Comparison of ENCODE assay signal across 1 cellular context in the genomic region with DNA sequence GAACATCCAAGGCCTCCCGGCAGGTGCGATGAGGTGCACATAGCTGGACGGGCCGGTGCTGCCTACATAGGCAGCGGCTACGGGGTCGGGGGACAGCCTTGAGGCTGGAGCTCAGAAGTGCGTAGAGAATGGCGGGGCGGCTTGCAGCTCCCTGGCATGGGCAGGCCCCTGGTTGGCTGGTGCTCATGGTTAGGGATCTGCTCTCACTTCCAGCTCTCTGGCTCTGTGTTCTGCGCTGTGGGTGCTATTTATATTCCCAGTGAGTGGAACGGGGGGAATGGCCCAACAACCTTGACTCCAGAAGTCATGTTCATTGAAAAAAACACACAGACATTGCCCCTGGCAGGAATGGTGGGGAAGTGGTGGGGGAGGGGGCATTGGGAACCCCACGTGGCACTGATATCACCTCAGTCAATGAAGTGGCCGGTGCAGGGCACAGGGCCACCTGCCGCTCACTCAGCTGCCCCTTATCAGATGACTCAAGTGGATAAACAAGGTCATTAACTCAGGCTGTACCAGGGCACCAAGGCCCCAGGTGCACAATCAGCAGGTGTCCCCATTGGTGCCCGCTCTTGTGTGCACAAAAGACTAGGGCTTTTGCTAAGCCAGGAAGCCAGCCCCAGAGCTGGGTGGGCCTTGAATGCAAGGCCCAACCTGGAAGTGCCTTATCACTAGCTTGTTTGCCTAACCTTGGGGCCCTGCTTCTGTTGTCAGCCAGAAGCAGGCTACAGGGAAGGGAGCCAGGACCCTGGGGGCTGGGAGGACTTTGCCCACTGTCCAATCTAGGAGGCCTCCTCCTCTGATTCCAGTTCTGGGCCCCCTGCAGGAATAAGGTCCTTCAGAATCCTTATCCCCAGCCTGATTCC.
A peak's percentile ranks its signal among the peaks of the same experiment; 100 is the strongest.
TF ChIP-seq lines count a peak whose summit lies in the region.

Gene NR0B2 (minus strand): TSS at position 222 of the 866 bp plus-strand sequence. CDS start 35 bp downstream, at position 187.

TF ChIP-seq in HepG2, 621 proteins besides CTCF, POLR2A, EP300 and RAD21 (continued from another document and continues in another):
- peak; percentile 98 for TF ChIP-seq ZBTB7A (CRISPR knock-in tag; IDR thresholded peaks at IDR 0.05)
- no peak; the same call in 1 of the 2 replicates for TF ChIP-seq KIAA2018 (CRISPR knock-in tag; IDR thresholded peaks at IDR 0.05; ENCODE audit: borderline replicate concordance)
- TF ChIP-seq KMT2A (CRISPR knock-in tag; IDR thresholded peaks at IDR 0.05) = no peak; the same call in 1 of the 2 replicates
- TF ChIP-seq ZNF615 (CRISPR knock-in tag; IDR thresholded peaks at IDR 0.05; ENCODE audit: borderline replicate concordance) = no peak; the same call in 1 of the 2 replicates
- TF ChIP-seq KLF6 (CRISPR knock-in tag; IDR thresholded peaks at IDR 0.05) = peak; percentile 87
- TF ChIP-seq NPAS2 (CRISPR knock-in tag; IDR thresholded peaks at IDR 0.05; ENCODE audit: borderline replicate concordance) = no peak
- TF ChIP-seq MIER3 (CRISPR knock-in tag; IDR thresholded peaks at IDR 0.05; ENCODE audit: borderline replicate concordance) = peak; percentile 96
- TF ChIP-seq SP5 (CRISPR knock-in tag; IDR thresholded peaks at IDR 0.05; ENCODE audit: borderline replicate concordance, low read depth) = peak; percentile 81
- peak; percentile 56 to 68; a peak in 2 of 4 replicates for TF ChIP-seq HMGXB4 (CRISPR knock-in tag; IDR thresholded peaks at IDR 0.05; ENCODE audit: borderline replicate concordance in 1 of 2, low read depth in 1 of 2)
- TF ChIP-seq ZBTB25 (CRISPR knock-in tag; IDR thresholded peaks at IDR 0.05) = no peak; the same call in 1 of the 2 replicates
- TF ChIP-seq, protein P1, sequence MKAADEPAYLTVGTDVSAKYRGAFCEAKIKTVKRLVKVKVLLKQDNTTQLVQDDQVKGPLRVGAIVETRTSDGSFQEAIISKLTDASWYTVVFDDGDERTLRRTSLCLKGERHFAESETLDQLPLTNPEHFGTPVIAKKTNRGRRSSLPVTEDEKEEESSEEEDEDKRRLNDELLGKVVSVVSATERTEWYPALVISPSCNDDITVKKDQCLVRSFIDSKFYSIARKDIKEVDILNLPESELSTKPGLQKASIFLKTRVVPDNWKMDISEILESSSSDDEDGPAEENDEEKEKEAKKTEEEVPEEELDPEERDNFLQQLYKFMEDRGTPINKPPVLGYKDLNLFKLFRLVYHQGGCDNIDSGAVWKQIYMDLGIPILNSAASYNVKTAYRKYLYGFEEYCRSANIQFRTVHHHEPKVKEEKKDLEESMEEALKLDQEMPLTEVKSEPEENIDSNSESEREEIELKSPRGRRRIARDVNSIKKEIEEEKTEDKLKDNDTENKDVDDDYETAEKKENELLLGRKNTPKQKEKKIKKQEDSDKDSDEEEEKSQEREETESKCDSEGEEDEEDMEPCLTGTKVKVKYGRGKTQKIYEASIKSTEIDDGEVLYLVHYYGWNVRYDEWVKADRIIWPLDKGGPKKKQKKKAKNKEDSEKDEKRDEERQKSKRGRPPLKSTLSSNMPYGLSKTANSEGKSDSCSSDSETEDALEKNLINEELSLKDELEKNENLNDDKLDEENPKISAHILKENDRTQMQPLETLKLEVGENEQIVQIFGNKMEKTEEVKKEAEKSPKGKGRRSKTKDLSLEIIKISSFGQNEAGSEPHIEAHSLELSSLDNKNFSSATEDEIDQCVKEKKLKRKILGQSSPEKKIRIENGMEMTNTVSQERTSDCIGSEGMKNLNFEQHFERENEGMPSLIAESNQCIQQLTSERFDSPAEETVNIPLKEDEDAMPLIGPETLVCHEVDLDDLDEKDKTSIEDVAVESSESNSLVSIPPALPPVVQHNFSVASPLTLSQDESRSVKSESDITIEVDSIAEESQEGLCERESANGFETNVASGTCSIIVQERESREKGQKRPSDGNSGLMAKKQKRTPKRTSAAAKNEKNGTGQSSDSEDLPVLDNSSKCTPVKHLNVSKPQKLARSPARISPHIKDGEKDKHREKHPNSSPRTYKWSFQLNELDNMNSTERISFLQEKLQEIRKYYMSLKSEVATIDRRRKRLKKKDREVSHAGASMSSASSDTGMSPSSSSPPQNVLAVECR (CRISPR knock-in tag; IDR thresholded peaks at IDR 0.05; ENCODE audit: borderline replicate concordance) = peak; percentile 96
- TF ChIP-seq MXI1 (IDR thresholded peaks at IDR 0.05; ENCODE audit: borderline replicate concordance, low read depth, low read length) = peak; percentile 76; the same call in 1 of the 3 replicates
- TF ChIP-seq CC2D1A (CRISPR knock-in tag; IDR thresholded peaks at IDR 0.05) = no peak; the same call in 1 of the 2 replicates
- 0 out of 2 replicates have a peak, but pooled peaks have one; percentile 48 for TF ChIP-seq ZFP36L2 (CRISPR knock-in tag; IDR thresholded peaks at IDR 0.05)
- TF ChIP-seq SETDB1 (CRISPR knock-in tag; IDR thresholded peaks at IDR 0.05; ENCODE audit: borderline replicate concordance) = no peak
- TF ChIP-seq, protein P2, sequence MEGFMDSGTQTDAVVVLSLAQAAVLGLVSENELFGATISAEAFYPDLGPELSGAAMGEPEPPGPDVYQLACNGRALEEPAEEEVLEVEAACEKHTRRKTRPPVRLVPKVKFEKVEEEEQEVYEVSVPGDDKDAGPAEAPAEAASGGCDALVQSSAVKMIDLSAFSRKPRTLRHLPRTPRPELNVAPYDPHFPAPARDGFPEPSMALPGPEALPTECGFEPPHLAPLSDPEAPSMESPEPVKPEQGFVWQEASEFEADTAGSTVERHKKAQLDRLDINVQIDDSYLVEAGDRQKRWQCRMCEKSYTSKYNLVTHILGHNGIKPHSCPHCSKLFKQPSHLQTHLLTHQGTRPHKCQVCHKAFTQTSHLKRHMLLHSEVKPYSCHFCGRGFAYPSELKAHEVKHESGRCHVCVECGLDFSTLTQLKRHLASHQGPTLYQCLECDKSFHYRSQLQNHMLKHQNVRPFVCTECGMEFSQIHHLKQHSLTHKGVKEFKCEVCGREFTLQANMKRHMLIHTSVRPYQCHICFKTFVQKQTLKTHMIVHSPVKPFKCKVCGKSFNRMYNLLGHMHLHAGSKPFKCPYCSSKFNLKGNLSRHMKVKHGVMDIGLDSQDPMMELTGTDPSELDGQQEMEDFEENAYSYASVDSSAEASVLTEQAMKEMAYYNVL (CRISPR knock-in tag; IDR thresholded peaks at IDR 0.05; ENCODE audit: borderline replicate concordance) = peak; percentile 91
- TF ChIP-seq ZFYVE20 (CRISPR knock-in tag; IDR thresholded peaks at IDR 0.05; ENCODE audit: borderline replicate concordance, low read depth) = no peak
- TF ChIP-seq, protein P3, sequence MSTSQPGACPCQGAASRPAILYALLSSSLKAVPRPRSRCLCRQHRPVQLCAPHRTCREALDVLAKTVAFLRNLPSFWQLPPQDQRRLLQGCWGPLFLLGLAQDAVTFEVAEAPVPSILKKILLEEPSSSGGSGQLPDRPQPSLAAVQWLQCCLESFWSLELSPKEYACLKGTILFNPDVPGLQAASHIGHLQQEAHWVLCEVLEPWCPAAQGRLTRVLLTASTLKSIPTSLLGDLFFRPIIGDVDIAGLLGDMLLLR (CRISPR knock-in tag; IDR thresholded peaks at IDR 0.05) = peak; percentile 54; the same call in 1 of the 2 replicates
- TF ChIP-seq SPEN (CRISPR knock-in tag; IDR thresholded peaks at IDR 0.05; ENCODE audit: low read depth) = peak; percentile 83
- TF ChIP-seq SMC3 (IDR thresholded peaks at IDR 0.05; ENCODE audit: low read length) = peak; percentile 9; the same call in 1 of the 2 replicates
- no peak for TF ChIP-seq DDIT3 (CRISPR knock-in tag; IDR thresholded peaks at IDR 0.05)
- 0 out of 2 replicates have a peak, but pooled peaks have one; percentile 31 for TF ChIP-seq GPN1 (CRISPR knock-in tag; IDR thresholded peaks at IDR 0.05; ENCODE audit: borderline replicate concordance)
- no peak for TF ChIP-seq NFE2 (CRISPR knock-in tag; IDR thresholded peaks at IDR 0.05)
- no peak; the same call in 1 of the 2 replicates for TF ChIP-seq SMARCC2 (IDR thresholded peaks at IDR 0.05)
- no peak for TF ChIP-seq MBNL3 (CRISPR knock-in tag; conservative IDR thresholded peaks at IDR 0.05)
- no peak for TF ChIP-seq CEBPZ (IDR thresholded peaks at IDR 0.05; ENCODE audit: low read length)
